ENCODE assay signal across 11 cellular contexts in the genomic region with DNA sequence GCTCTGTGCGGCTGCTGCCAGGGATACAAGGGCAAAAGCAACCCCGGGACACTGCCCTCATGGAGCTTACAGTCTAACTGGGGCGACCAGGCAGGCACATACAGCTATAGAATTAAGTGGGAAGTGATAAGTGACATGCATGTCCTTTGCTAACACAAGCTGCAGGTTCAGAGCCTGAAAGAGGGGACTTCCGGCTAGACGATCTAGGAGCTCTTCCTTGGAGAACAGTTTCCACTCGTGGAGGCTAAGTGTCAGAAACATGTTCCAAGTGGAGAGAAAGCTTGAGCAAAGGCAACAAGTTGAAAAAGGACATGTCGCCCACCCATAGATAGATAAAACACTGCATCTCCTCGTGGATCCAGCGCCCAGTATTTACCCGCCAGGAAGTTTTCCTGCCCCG. TPM values are rescaled to one million over a fixed set of nuclear protein-coding genes. Genes with fewer than 3 reads are reported as not detected.
DNase-seq lines count a peak whose midpoint lies in the region; ATAC-seq, FAIRE-seq and TF ChIP-seq lines count a peak whose summit lies in the region.
"Had no signal": no experiment of that assay in that cellular context is flagged by ENCODE, and none has a peak within 500 bp of the region (broad histone marks: within the 10 kb centered on the region; RNA-seq: fewer than 3 reads in every experiment).

No MANE protein-coding gene starts in this region.

- POLR2A ChIA-PET in CD8-positive, alpha-beta T cell (lab: Charles Lee): interaction anchor here (0.8 kb wide), 1 partner anchor 10 kb away, joined by 4 read pairs; no protein-coding TSS in a partner anchor
- POLR2A ChIA-PET in IMR-90 (lab: Charles Lee; ENCODE audit: unreplicated experiment): no interaction called here

- dilution Hi-C loops in IMR-90 (cut with HindIII; ENCODE audit: low sequenced_read_pairs, unreplicated experiment): no loop called here

- no peak overlapping the region for H3K56ac ChIP-seq in IMR-90 (ENCODE audit: extremely low read depth, insufficient read depth, low read length)

- intact Hi-C loops in CD8-positive, alpha-beta T cell (cut with DNase I, micrococcal nuclease): no loop called here
- intact Hi-C loops in IMR-90 (cut with micrococcal nuclease): no loop called here

- no peaks in the 10 kb centered on the region for H3K36me3 ChIP-seq in CD8-positive, alpha-beta T cell (ENCODE audit: insufficient read depth, low read length)
- H3K36me3 ChIP-seq in IMR-90 (ENCODE audit: control insufficient read depth, insufficient read depth, low read length) (no peaks in the 10 kb centered on the region), osteoblast (ENCODE audit: insufficient read depth, low read length) (no peaks in the 10 kb centered on the region)
- H3K36me3 ChIP-seq: brain microvascular endothelial cell had no signal

- no peaks in the 10 kb centered on the region for H3K9me3 ChIP-seq in CD8-positive, alpha-beta T cell (ENCODE audit: low read length)
- peaks cover 26% of the 10 kb centered on the region for H3K9me3 ChIP-seq in IMR-90 (ENCODE audit: control insufficient read depth, insufficient read depth, low read length)
- H3K9me3 ChIP-seq in osteoblast (ENCODE audit: low read depth, low read length): no peaks in the 10 kb centered on the region

- no peak overlapping the region for H3K14ac ChIP-seq in IMR-90 (replicated peaks; ENCODE audit: low read depth, low read length)

- H3K4me3 Mint-ChIP-seq in CD8-positive, alpha-beta T cell: peak overlapping the region; percentile 42
- H3K4me3 Mint-ChIP-seq in endothelial cell (ENCODE audit: unreplicated experiment) (peak overlapping the region; percentile 74), nephron progenitor cell (no peak overlapping the region)

- in situ Hi-C loops in IMR-90 (cut with MboI; ENCODE audit: low sequenced_read_pairs): no loop called here

- no peaks in the 10 kb centered on the region for H3K9me1 ChIP-seq in IMR-90 (ENCODE audit: insufficient read depth, low read length)

- H3K27me3 Mint-ChIP-seq in CD8-positive, alpha-beta T cell (ENCODE audit: low read depth): peaks cover 76% of the 10 kb centered on the region
- H3K27me3 Mint-ChIP-seq in endothelial cell (ENCODE audit: unreplicated experiment) (peaks cover 33% of the 10 kb centered on the region), nephron progenitor cell (ENCODE audit: low read depth, poor library complexity) (peaks cover 98% of the 10 kb centered on the region)

- H3K27me3 ChIP-seq in CD8-positive, alpha-beta T cell (ENCODE audit: insufficient read depth, low read length): peaks cover 36% of the 10 kb centered on the region
- H3K27me3 ChIP-seq in IMR-90 (ENCODE audit: control insufficient read depth, insufficient read depth, low read length) (peaks cover 95% of the 10 kb centered on the region), osteoblast (ENCODE audit: insufficient read depth, low read length) (peaks cover 98% of the 10 kb centered on the region)

- no peak overlapping the region for H2AK9ac ChIP-seq in IMR-90 (replicated peaks; ENCODE audit: low read depth, low read length, poor library complexity)

- BruUV-seq in IMR-90 (replicated peaks; lab: Mats Ljungman, UMichigan): no TSS peak

- H3K23ac ChIP-seq in IMR-90 (ENCODE audit: low read depth, low read length): no peak overlapping the region

- no peak overlapping the region for H4K91ac ChIP-seq in IMR-90 (ENCODE audit: insufficient read depth, low read depth, low read length)

- H4K20me1 ChIP-seq in IMR-90 (ENCODE audit: insufficient read depth, low read length) (peaks cover 5% of the 10 kb centered on the region; the same call in 1 of the 2 replicates), osteoblast (ENCODE audit: insufficient read depth, low read length) (no peaks in the 10 kb centered on the region)

- H3K79me2 ChIP-seq in osteoblast (ENCODE audit: insufficient read depth, low read length): no peaks in the 10 kb centered on the region

- TF ChIP-seq CTCF in CD8-positive, alpha-beta T cell (IDR thresholded peaks at IDR 0.05): no peak
- TF ChIP-seq CTCF in IMR-90 (conservative IDR thresholded peaks at IDR 0.05; ENCODE audit: low read depth, low read length): no peak
- no peak for TF ChIP-seq CTCF in endothelial cell (IDR thresholded peaks at IDR 0.05; ENCODE audit: unreplicated experiment)
- no peak for TF ChIP-seq CTCF in osteoblast (IDR thresholded peaks at IDR 0.05; ENCODE audit: extremely low read depth, low read depth, low read length)
- TF ChIP-seq CTCF in nephron progenitor cell (IDR thresholded peaks at IDR 0.05): no peak

- no peak overlapping the region for H3K4ac ChIP-seq in IMR-90 (ENCODE audit: low read depth, low read length)

- H3K4me3 ChIP-seq in CD8-positive, alpha-beta T cell (ENCODE audit: low read depth, low read length): no peak overlapping the region
- H3K4me3 ChIP-seq in IMR-90 (ENCODE audit: insufficient read depth, low read depth, low read length) (no peak overlapping the region), osteoblast (ENCODE audit: insufficient read depth, low read length) (no peak overlapping the region)

- no peaks in the 10 kb centered on the region for H3K36me3 Mint-ChIP-seq in CD8-positive, alpha-beta T cell
- H3K36me3 Mint-ChIP-seq in endothelial cell (ENCODE audit: low read depth, unreplicated experiment) (no peaks in the 10 kb centered on the region), nephron progenitor cell (ENCODE audit: low read depth) (no peaks in the 10 kb centered on the region)
- H3K36me3 Mint-ChIP-seq: CD8-positive, alpha-beta memory T cell had no signal

- no peak overlapping the region for H4K5ac ChIP-seq in IMR-90 (ENCODE audit: low read depth, low read length)

- no peaks in the 10 kb centered on the region for H3K9me3 Mint-ChIP-seq in CD8-positive, alpha-beta T cell
- H3K9me3 Mint-ChIP-seq in endothelial cell (ENCODE audit: unreplicated experiment): no peaks in the 10 kb centered on the region
- H3K9me3 Mint-ChIP-seq in nephron progenitor cell: peaks cover 10% of the 10 kb centered on the region

- H2BK15ac ChIP-seq in IMR-90 (ENCODE audit: low read depth, low read length): no peak overlapping the region

- H2BK20ac ChIP-seq in IMR-90 (ENCODE audit: low read depth, low read length): no peak overlapping the region

- peaks cover 62% of the 10 kb centered on the region for H3K4me1 Mint-ChIP-seq in CD8-positive, alpha-beta T cell (ENCODE audit: low read depth)
- peaks cover 55% of the 10 kb centered on the region for H3K4me1 Mint-ChIP-seq in endothelial cell (ENCODE audit: unreplicated experiment)
- H3K4me1 Mint-ChIP-seq in nephron progenitor cell: peaks cover 25% of the 10 kb centered on the region

- no peak overlapping the region for H3K18ac ChIP-seq in IMR-90 (ENCODE audit: low read depth, low read length)

- CTCF ChIA-PET in CD8-positive, alpha-beta T cell (lab: Charles Lee): no interaction called here
- CTCF ChIA-PET in IMR-90 (lab: Yijun Ruan, JAX): no interaction called here

- H3K27ac ChIP-seq in CD8-positive, alpha-beta T cell (ENCODE audit: low read depth, low read length): no peak overlapping the region
- H3K27ac ChIP-seq in IMR-90 (ENCODE audit: insufficient read depth, low read length): no peak overlapping the region
- H3K27ac ChIP-seq in osteoblast (ENCODE audit: low read depth, low read length): no peak overlapping the region
- H3K27ac ChIP-seq: brain microvascular endothelial cell had no signal

- peaks cover 22% of the 10 kb centered on the region for H3K4me1 ChIP-seq in CD8-positive, alpha-beta T cell (ENCODE audit: insufficient read depth, low read length)
- peaks cover 4% of the 10 kb centered on the region; the same call in 1 of the 2 replicates for H3K4me1 ChIP-seq in IMR-90 (ENCODE audit: control insufficient read depth, insufficient read depth, low read length)
- H3K4me1 ChIP-seq in osteoblast (ENCODE audit: insufficient read depth, low read length): no peaks in the 10 kb centered on the region

- no peak for DNase-seq in CD8-positive, alpha-beta T cell
- DNase-seq in IMR-90 (no peak), endothelial cell (ENCODE audit: low spot score) (no peak), osteoblast (ENCODE audit: insufficient read length, low spot score, missing footprints) (peak; percentile 18), DMS114 treated with DMSO at 0.1 percent for 48 hours (lab: John Stamatoyannopoulos, UW; ENCODE audit: unreplicated experiment) (no peak), nephron progenitor cell (no peak), urothelium cell line (ENCODE audit: low spot score) (no peak)
- DNase-seq: brain microvascular endothelial cell; CD8-positive, alpha-beta memory T cell; head of caudate nucleus had no signal

- H3K4me2 ChIP-seq in IMR-90 (ENCODE audit: low read depth, low read length): no peak overlapping the region
- no peak overlapping the region for H3K4me2 ChIP-seq in osteoblast (ENCODE audit: insufficient read depth, low read length)

- H2AFZ ChIP-seq in IMR-90 (replicated peaks; ENCODE audit: low read length, poor library complexity) (peak overlapping the region; percentile 46), osteoblast (ENCODE audit: low read length) (no peak overlapping the region)

- no peak overlapping the region for H2AK5ac ChIP-seq in IMR-90 (ENCODE audit: low read depth, low read length)

- H2BK120ac ChIP-seq in IMR-90 (ENCODE audit: low read depth, low read length): no peak overlapping the region

- H3K79me1 ChIP-seq in IMR-90 (ENCODE audit: low read depth in 1 of 2, low read length in 2 of 2): no peaks in the 10 kb centered on the region

- TF ChIP-seq RAD21 in IMR-90 (IDR thresholded peaks at IDR 0.05; ENCODE audit: low read length): no peak

- H3K27ac Mint-ChIP-seq in CD8-positive, alpha-beta T cell: no peak overlapping the region
- H3K27ac Mint-ChIP-seq in endothelial cell (ENCODE audit: unreplicated experiment) (no peak overlapping the region), nephron progenitor cell (no peak overlapping the region)

- no peak for ATAC-seq in CD8-positive, alpha-beta T cell
- no peak for ATAC-seq in IMR-90 (ENCODE audit: low read depth)

- WGBS in IMR-90 (ENCODE audit: extremely low coverage in 2 of 2, insufficient read length in 1 of 2), 2 experiments: 26% methylated on average over 3 of the region's 11 CpGs; no CpG with 5 or more reads in 1 of the 2 experiments

- H4K8ac ChIP-seq in IMR-90 (ENCODE audit: low read depth in 2 of 2, low read length in 2 of 2): no peak overlapping the region

- no peak for FAIRE-seq in urothelium cell line (lab: Jason Lieb, UNC)

- H3K9ac ChIP-seq in IMR-90 (ENCODE audit: low read depth, low read length): no peak overlapping the region

- no peak for TF ChIP-seq POLR2A in IMR-90 (IDR thresholded peaks at IDR 0.05; ENCODE audit: low read depth, low read length)

- H2BK5ac ChIP-seq in IMR-90 (ENCODE audit: low read depth, low read length, poor library complexity, severe bottlenecking): no peak overlapping the region

TF ChIP-seq in IMR-90, 13 proteins besides CTCF, POLR2A, EP300 and RAD21:
- TF ChIP-seq RFX5 (IDR thresholded peaks at IDR 0.05; ENCODE audit: low read depth, low read length): no peak
- no peak for TF ChIP-seq CHD1 (IDR thresholded peaks at IDR 0.05; ENCODE audit: low read depth, low read length)

RNA-seq across cellular contexts. Expression of a gene that starts 0.5 kb away (rescaled TPM):
- not detected for total RNA-seq in CD8-positive, alpha-beta T cell
- not detected in 2 replicates for total RNA-seq in IMR-90 (2012; rRNA removed)
- not detected in 2 replicates for polyA plus RNA-seq in IMR-90 (2012; rRNA removed)
- polyA plus RNA-seq in IMR-90 (2012; cell fraction: cytosol; rRNA removed): not detected in 2 replicates
- not detected in 2 replicates for polyA plus RNA-seq in IMR-90 (2012; cell fraction: nucleus; rRNA removed; ENCODE audit: low replicate concordance)
- total RNA-seq in endothelial cell (ENCODE audit: unreplicated experiment): 0.82 TPM
- total RNA-seq in osteoblast: not detected in 2 replicates
- total RNA-seq: CD8-positive, alpha-beta memory T cell; left ventricle myocardium superior had no signal
- polyA plus RNA-seq: CD8-positive, alpha-beta memory T cell had no signal
